37 cellular contexts compared by ENCODE assay signal in the genomic region with DNA sequence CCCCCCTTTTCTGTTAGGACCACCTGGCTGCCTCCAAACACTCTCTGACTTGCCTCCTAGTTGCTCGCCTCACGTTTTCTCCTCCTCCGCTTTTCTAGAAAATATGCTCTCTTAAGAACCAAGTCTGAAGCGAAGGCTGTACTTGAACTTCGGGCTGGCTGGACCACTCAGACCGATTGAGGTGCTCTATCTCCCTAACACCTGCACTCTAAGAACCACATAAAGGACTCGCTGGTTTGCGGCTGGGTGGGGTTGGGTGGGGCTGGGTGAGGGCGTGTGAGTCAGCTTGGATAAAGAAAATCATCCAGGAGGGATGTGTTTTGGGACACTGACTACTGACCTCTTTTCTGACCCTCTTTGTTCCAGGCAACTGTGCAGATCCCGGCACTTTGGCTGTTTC. TPM values are rescaled to one million over a fixed set of nuclear protein-coding genes. Genes with fewer than 3 reads are reported as not detected.
"Had no signal": no experiment of that assay in that cellular context is flagged by ENCODE, and none has a peak within 500 bp of the region (broad histone marks: within the 10 kb centered on the region; RNA-seq: fewer than 3 reads in every experiment).

No MANE protein-coding gene starts in this region.

- H3K4me1 ChIP-seq: adrenal gland had no signal

- FAIRE-seq: astrocyte, TTC549 had no signal

- DNase-seq: activated B cell treated with CpG ODN at 0.5 μM for 24 hours; activated CD4-positive, alpha-beta memory T cell treated with anti-CD3 and anti-CD28 coated beads for 36 hours; activated CD4-positive, alpha-beta T cell treated with anti-CD3 and anti-CD28 coated beads for 4 hours; activated CD4-positive, alpha-beta T cell treated with anti-CD3 and anti-CD28 coated beads, Interleukin-2, amount 10 ng/mL, durations not matched to agents 24 days and 14 days; activated CD4-positive, alpha-beta T cell treated with anti-CD3 and anti-CD28 coated beads, Interleukin-2, amount 50 U/mL, for 1 hour; activated CD4-positive, alpha-beta T cell treated with anti-CD3 and anti-CD28 coated beads, Interleukin-2, amount 50 U/mL, for 4 hours; activated CD4-positive, CD25-positive, alpha-beta regulatory T cell treated with anti-CD3 and anti-CD28 coated beads, Interleukin-2, amount 50 U/mL, for 72 hours; activated CD8-positive, alpha-beta memory T cell treated with anti-CD3 and anti-CD28 coated beads, Interleukin-2, amount 50 U/mL, for 4 hours; activated CD8-positive, alpha-beta T cell treated with anti-CD3 and anti-CD28 coated beads for 36 hours; activated effector memory CD4-positive, alpha-beta T cell treated with anti-CD3 and anti-CD28 coated beads, Interleukin-2, amount 50 U/mL, for 16 hours; activated gamma-delta T cell treated with Interleukin-2 at 50 U/mL for 16 hours; activated naive CD4-positive, alpha-beta T cell; activated naive CD4-positive, alpha-beta T cell treated with anti-CD3 and anti-CD28 coated beads for 36 hours; activated naive CD4-positive, alpha-beta T cell treated with anti-CD3 and anti-CD28 coated beads, Interleukin-2, amount 50 U/mL, for 16 hours; activated naive CD8-positive, alpha-beta T cell treated with anti-CD3 and anti-CD28 coated beads for 36 hours; activated T-cell treated with anti-CD3 and anti-CD28 coated beads for 4 hours; activated T-cell treated with anti-CD3 and anti-CD28 coated beads, Interleukin-2, amount 50 U/mL, for 1 hour; activated T-cell treated with anti-CD3 and anti-CD28 coated beads, Interleukin-2, amount 50 U/mL, for 4 hours; activated T-cell treated with anti-CD3 and anti-CD28 coated beads, Interleukin-2, amount 50 U/mL, for 72 hours; adrenal gland; amniotic stem cell; aorta; body of pancreas; brain microvascular endothelial cell; central memory CD4-positive, alpha-beta T cell; T-helper 2 cell; T-helper 9 cell had no signal

- H3K36me3 ChIP-seq: adrenal gland, brain microvascular endothelial cell, breast epithelium had no signal

- H3K4me3 ChIP-seq: adrenal gland, body of pancreas, breast epithelium had no signal

- H3K27me3 ChIP-seq: adrenal gland, body of pancreas, brain microvascular endothelial cell, breast epithelium had no signal

- H3K27ac ChIP-seq: adrenal gland, body of pancreas, brain microvascular endothelial cell, breast epithelium, VCaP had no signal

- H3K9me3 ChIP-seq: adrenal gland, body of pancreas, breast epithelium had no signal

- ATAC-seq: activated CD8-positive, alpha-beta T cell treated with anti-CD3 and anti-CD28 coated beads for 36 hours; activated naive CD4-positive, alpha-beta T cell treated with anti-CD3 and anti-CD28 coated beads, Interleukin-2, amount 50 U/mL, for 72 hours; activated T-cell treated with anti-CD3 and anti-CD28 coated beads, Interleukin-2, amount 50 U/mL, for 4 hours; activated T-cell treated with anti-CD3 and anti-CD28 coated beads, Interleukin-2, amount 50 U/mL, for 72 hours; activated T-helper 17 cell treated with anti-CD3 and anti-CD28 coated beads, Interleukin-2, amount 50 U/mL, for 72 hours; body of pancreas had no signal

RNA-seq across cellular contexts. Expression of a gene that starts 51.2 kb away (rescaled TPM):
- total RNA-seq: activated B cell treated with CpG ODN at 0.5 μM for 24 hours; activated CD4-positive, alpha-beta memory T cell treated with anti-CD3 and anti-CD28 coated beads for 36 hours; activated CD4-positive, alpha-beta T cell treated with anti-CD3 and anti-CD28 coated beads, Interleukin-2, amount 10 ng/mL, durations not matched to agents 24 days and 14 days; activated CD8-positive, alpha-beta memory T cell treated with anti-CD3 and anti-CD28 coated beads for 36 hours; activated CD8-positive, alpha-beta T cell treated with anti-CD3 and anti-CD28 coated beads for 36 hours; activated naive CD4-positive, alpha-beta T cell treated with anti-CD3 and anti-CD28 coated beads for 36 hours; activated naive CD4-positive, alpha-beta T cell treated with anti-CD3 and anti-CD28 coated beads, Interleukin-2, amount 50 U/mL, for 72 hours; activated naive CD8-positive, alpha-beta T cell treated with anti-CD3 and anti-CD28 coated beads for 36 hours; activated T-cell treated with anti-CD3 and anti-CD28 coated beads, Interleukin-2, amount 50 U/mL, for 4 hours; activated T-cell treated with anti-CD3 and anti-CD28 coated beads, Interleukin-2, amount 50 U/mL, for 72 hours; activated T-helper 1 cell treated with anti-CD3 and anti-CD28 coated beads, Interleukin-12 subunit alpha, Interleukin-12 subunit beta, Interleukin-2, Interleukin-4 antibody, amounts not matched to agents 30 ng/mL and 10 ng/mL and 1 ng/mL, durations not matched to agents 14 hours and 24 hours and 36 hours; activated T-helper 17 cell treated with anti-CD3 and anti-CD28 coated beads, Interleukin-2, amount 50 U/mL, for 72 hours; aorta; astrocyte; body of pancreas; cardiac septum; cerebellum had no signal
